ENCODE assay signal across 12 cellular contexts in the genomic region with DNA sequence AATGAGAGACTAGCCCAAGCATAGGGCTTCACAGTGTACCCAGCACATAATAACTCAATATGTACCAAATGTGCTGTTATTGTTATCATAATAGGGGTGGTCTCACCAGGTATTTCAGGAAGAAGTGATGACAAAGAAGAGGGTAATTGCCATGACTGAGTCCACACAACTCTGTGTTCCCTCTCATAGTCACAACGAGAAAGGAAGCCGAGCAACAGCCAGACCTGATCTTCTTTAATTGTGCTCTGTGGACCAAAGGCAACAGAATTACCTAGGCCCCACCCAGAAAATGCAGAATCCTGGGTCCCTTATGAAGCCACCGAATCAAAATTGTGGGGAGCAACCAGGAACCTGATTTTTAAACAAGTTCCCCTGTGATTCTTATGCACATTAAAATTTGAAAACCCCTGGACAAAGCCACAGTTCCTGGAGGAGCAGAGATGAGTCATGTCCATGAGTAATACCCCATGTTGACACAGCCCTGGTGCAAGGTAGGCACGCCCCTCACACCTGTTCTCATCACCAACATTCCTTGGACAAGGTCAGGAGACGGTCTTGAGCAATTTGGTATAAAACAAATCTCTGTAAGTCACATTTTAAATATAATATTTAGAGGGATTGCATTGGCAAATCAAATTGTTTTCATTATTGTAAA. TPM values are rescaled to one million over a fixed set of nuclear protein-coding genes. Genes with fewer than 3 reads are reported as not detected.
DNase-seq lines count a peak whose midpoint lies in the region; ATAC-seq and TF ChIP-seq lines count a peak whose summit lies in the region.
"Had no signal": no experiment of that assay in that cellular context is flagged by ENCODE, and none has a peak within 500 bp of the region (broad histone marks: within the 10 kb centered on the region; RNA-seq: fewer than 3 reads in every experiment).

No MANE protein-coding gene starts in this region.

- no peak for TF ChIP-seq CTCF in WTC11 (IDR thresholded peaks at IDR 0.05)
- no peak for TF ChIP-seq CTCF in kidney epithelial cell (IDR thresholded peaks at IDR 0.05; ENCODE audit: insufficient read depth, low read length, poor library complexity, severe bottlenecking)
- TF ChIP-seq CTCF in coronary artery (IDR thresholded peaks at IDR 0.05), result no peak

- no peak overlapping the region for H3K4me3 Mint-ChIP-seq in WTC11
- H3K4me3 Mint-ChIP-seq: IgD-negative memory B cell had no signal

- no peaks in the 10 kb centered on the region for H3K36me3 ChIP-seq in HUES48 (ENCODE audit: control insufficient read depth, insufficient read depth, low read length)
- H3K36me3 ChIP-seq in kidney epithelial cell (ENCODE audit: control insufficient read depth, insufficient read depth, low read length), result no peaks in the 10 kb centered on the region
- H3K36me3 ChIP-seq: tibial artery had no signal

- H3K9me3 ChIP-seq in HUES48 (ENCODE audit: control insufficient read depth, insufficient read depth, low read length), result no peaks in the 10 kb centered on the region
- H3K9me3 ChIP-seq: tibial artery had no signal

- POLR2A ChIA-PET in WTC11 (lab: Charles Lee), result no interaction called here

- H3K4me3 ChIP-seq in HUES48 (ENCODE audit: low read depth, low read length), result no peak overlapping the region
- H3K4me3 ChIP-seq in kidney epithelial cell (ENCODE audit: low read depth, low read length), result no peak overlapping the region
- H3K4me3 ChIP-seq in coronary artery, result no peak overlapping the region
- H3K4me3 ChIP-seq: tibial artery had no signal

- H3K9ac ChIP-seq in HUES48 (ENCODE audit: low read depth, low read length), result no peak overlapping the region
- H3K9ac ChIP-seq: parathyroid adenoma had no signal

- CTCF ChIA-PET in WTC11 (lab: Charles Lee), result no interaction called here

- peaks cover 9% of the 10 kb centered on the region for H3K9me3 Mint-ChIP-seq in WTC11

- peaks cover 20% of the 10 kb centered on the region for H3K4me1 ChIP-seq in HUES48 (ENCODE audit: control insufficient read depth, insufficient read depth, low read length)

- H3K27me3 ChIP-seq in HUES48 (ENCODE audit: control insufficient read depth, insufficient read depth, low read length) (no peaks in the 10 kb centered on the region), kidney epithelial cell (ENCODE audit: control insufficient read depth, insufficient read depth, low read length) (no peaks in the 10 kb centered on the region)
- H3K27me3 ChIP-seq: tibial artery had no signal

- H3K27me3 Mint-ChIP-seq in WTC11 (ENCODE audit: low read depth), result no peaks in the 10 kb centered on the region; the same call in 1 of the 2 replicates
- H3K27me3 Mint-ChIP-seq: IgD-negative memory B cell had no signal

- no peak overlapping the region for H3K27ac Mint-ChIP-seq in WTC11
- H3K27ac Mint-ChIP-seq: IgD-negative memory B cell had no signal

- ATAC-seq in WTC11 (no peak), GM19455 (IDR thresholded peaks at IDR 0.05; ENCODE audit: unreplicated experiment) (no peak)

- peak; percentile 88 for DNase-seq in A172 (ENCODE audit: low spot score)
- DNase-seq in WTC11 (ENCODE audit: low spot score), result no peak
- peak; percentile 88 for DNase-seq in kidney epithelial cell (ENCODE audit: low read depth)
- no peak for DNase-seq in activated naive CD4-positive, alpha-beta T cell treated with anti-CD3 and anti-CD28 coated beads, Interleukin-2, amount 50 U/mL, for 16 hours
- no peak for DNase-seq in coronary artery (ENCODE audit: low spot score)
- no peak for DNase-seq in activated CD4-positive, alpha-beta T cell treated with anti-CD3 and anti-CD28 coated beads, Interleukin-2, amount 50 U/mL, for 4 hours
- DNase-seq: NCI-H524, tibial artery had no signal

- no peaks in the 10 kb centered on the region for H3K36me3 Mint-ChIP-seq in WTC11

- H3K4me1 Mint-ChIP-seq in WTC11, result peaks cover 28% of the 10 kb centered on the region
- H3K4me1 Mint-ChIP-seq: IgD-negative memory B cell had no signal

- H3K27ac ChIP-seq in HUES48 (ENCODE audit: low read depth, low read length) (peak overlapping the region; percentile 59), coronary artery (no peak overlapping the region)
- H3K27ac ChIP-seq: parathyroid adenoma, tibial artery had no signal

TF ChIP-seq in WTC11, 78 proteins besides CTCF, POLR2A, EP300 and RAD21:
- TF ChIP-seq MYBL2 (CRISPR knock-in tag; IDR thresholded peaks at IDR 0.05) (no peak), KAT7 (CRISPR knock-in tag; IDR thresholded peaks at IDR 0.05; ENCODE audit: borderline replicate concordance) (no peak), SMAD4 (CRISPR knock-in tag; IDR thresholded peaks at IDR 0.05) (no peak), GABPB1 (CRISPR knock-in tag; IDR thresholded peaks at IDR 0.05) (0 out of 2 replicates have a peak, but pooled peaks have one; percentile 21)

RNA-seq across cellular contexts. Expression of gene FGF1, which starts 5.2 kb away (rescaled TPM):
- 1.2 and 1.8 TPM in 2 replicates for total RNA-seq in A172 (2014; rRNA removed; shearing (Covaris generic))
- total RNA-seq in WTC11 (2021), result 0.21 to 0.55 TPM in 2 of 3 replicates, not detected in the other
- 1.6 and 12.1 TPM in 2 replicates for total RNA-seq in kidney epithelial cell

Comparison
In these comparisons a context has a peak if more than half of its experiments do, and no peak if none do; other contexts are left out.
1. DNase-seq: peak in A172 (single experiment) and kidney epithelial cell (single experiment); none in WTC11 (single experiment), activated naive CD4-positive, alpha-beta T cell treated with anti-CD3 and anti-CD28 coated beads, Interleukin-2, amount 50 U/mL, for 16 hours (single experiment), coronary artery (single experiment) and activated CD4-positive, alpha-beta T cell treated with anti-CD3 and anti-CD28 coated beads, Interleukin-2, amount 50 U/mL, for 4 hours (0 of 2).